In the genomic region with DNA sequence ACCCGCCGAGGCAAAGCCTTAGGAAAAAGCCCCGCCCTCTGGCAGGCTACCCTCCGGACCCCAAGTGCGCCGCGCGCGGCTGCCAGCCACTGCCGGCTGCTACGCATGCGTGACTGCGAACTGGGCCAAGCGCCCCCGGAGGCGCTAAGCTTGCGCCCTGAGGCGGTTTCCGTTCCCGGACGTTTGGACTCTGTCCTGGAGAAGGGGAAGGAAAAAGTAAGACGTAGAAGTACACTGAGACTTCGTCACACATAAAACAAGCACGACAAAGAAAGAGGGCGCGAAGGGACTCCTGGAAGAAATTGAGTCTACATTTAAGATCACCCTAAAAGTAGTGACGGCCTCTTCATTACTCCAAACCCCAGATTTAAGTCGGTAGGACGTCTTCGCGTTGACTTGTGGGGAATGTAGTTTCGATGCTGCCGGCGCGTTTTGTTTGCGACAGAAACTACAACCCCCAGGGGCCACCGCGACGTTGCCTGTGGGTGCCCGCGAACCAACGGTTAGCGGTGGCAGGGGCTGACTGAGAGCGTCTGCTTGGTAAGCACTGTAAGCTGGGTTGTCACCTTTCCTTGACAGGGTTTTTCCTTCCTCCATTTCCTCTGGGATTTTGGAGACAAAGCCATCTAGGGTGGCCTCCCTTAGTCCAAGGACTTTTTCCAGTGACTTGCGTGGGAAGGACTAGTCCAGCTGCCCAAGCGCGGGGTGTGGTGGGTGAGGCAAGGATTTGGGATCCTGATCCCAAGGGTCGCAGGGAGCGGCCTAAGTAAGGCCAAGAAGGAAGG, we compare ENCODE assay signal across 8 cellular contexts. TPM values are rescaled to one million over a fixed set of nuclear protein-coding genes. Genes with fewer than 3 reads are reported as not detected.
DNase-seq lines count a peak whose midpoint lies in the region; FAIRE-seq and TF ChIP-seq lines count a peak whose summit lies in the region.

Gene CEP57L1 (plus strand): TSS at position 472 of the 785 bp plus-strand sequence. CDS start 49,715 bp downstream, outside the sequence.

- DNase-seq in GM04504 (ENCODE audit: low read depth) (peak; percentile 94), HEK293T (ENCODE audit: extremely low spot score) (peak; percentile 92), MV-4-11 (lab: John Stamatoyannopoulos, UW) (peak; percentile 93), SK-N-MC (ENCODE audit: low read depth, low spot score) (peak; percentile 89), frontal cortex (ENCODE audit: low spot score in 2 of 2) (peak; percentile 75 to 83), neuronal stem cell (ENCODE audit: low spot score) (peak; percentile 92)
- peak; percentile 97 for DNase-seq in activated naive CD4-positive, alpha-beta T cell treated with anti-CD3 and anti-CD28 coated beads, Interleukin-2, amount 10 ng/mL, durations not matched to agents 7 days and 5 days

- H3K27ac ChIP-seq in SK-N-MC: peak within 1 kb of the TSS; percentile 94
- H3K27ac ChIP-seq in neuronal stem cell (replicated peaks; ENCODE audit: low read length): peak within 1 kb of the TSS; percentile 98

- peaks cover 59% of the 10 kb centered on the region for H3K4me1 Mint-ChIP-seq in activated naive CD4-positive, alpha-beta T cell treated with anti-CD3 and anti-CD28 coated beads, Interleukin-2, amount 10 ng/mL, durations not matched to agents 7 days and 5 days

- no peaks in the 10 kb centered on the region for H3K9me3 Mint-ChIP-seq in activated naive CD4-positive, alpha-beta T cell treated with anti-CD3 and anti-CD28 coated beads, Interleukin-2, amount 10 ng/mL, durations not matched to agents 7 days and 5 days

- no peak within 1 kb of the TSS for H3K4ac ChIP-seq in neuronal stem cell (ENCODE audit: low read length)

- no peak within 1 kb of the TSS for H4K91ac ChIP-seq in neuronal stem cell (ENCODE audit: low read depth, low read length, poor library complexity)

- POLR2A ChIA-PET in HEK293T (lab: Yijun Ruan, JAX): interaction anchor here (0.7 to 2.4 kb wide), 13 partner anchors 9 to 537 kb away, joined by 3 to 11 read pairs (median 6); partner anchors contain the start of genes CD164 and FOXO3

- peak within 1 kb of the TSS; percentile 99 for H3K27ac Mint-ChIP-seq in activated naive CD4-positive, alpha-beta T cell treated with anti-CD3 and anti-CD28 coated beads, Interleukin-2, amount 10 ng/mL, durations not matched to agents 7 days and 5 days

- peak within 1 kb of the TSS; percentile 92 for H3K4me3 Mint-ChIP-seq in activated naive CD4-positive, alpha-beta T cell treated with anti-CD3 and anti-CD28 coated beads, Interleukin-2, amount 10 ng/mL, durations not matched to agents 7 days and 5 days

- H3K9ac ChIP-seq in SK-N-MC (ENCODE audit: insufficient read length): peak within 1 kb of the TSS; percentile 86
- H3K9ac ChIP-seq in neuronal stem cell (ENCODE audit: low read depth, low read length, poor library complexity): peak within 1 kb of the TSS; percentile 82

- peak within 1 kb of the TSS; percentile 96 for H3K4me3 ChIP-seq in SK-N-MC
- peak within 1 kb of the TSS; percentile 59 to 91 for H3K4me3 ChIP-seq in neuronal stem cell (ENCODE audit: low read length in 2 of 2)

- H3K14ac ChIP-seq in neuronal stem cell (ENCODE audit: low read length): peak within 1 kb of the TSS; percentile 86

- WGBS in neuronal stem cell (ENCODE audit: extremely low coverage in 2 of 2, insufficient read length in 2 of 2, insufficient replicate concordance in 1 of 2), 2 donors: no CpG with 5 or more reads among the region's 49 CpGs

- H3K9me3 ChIP-seq in SK-N-MC (ENCODE audit: low read depth, low read length): no peaks in the 10 kb centered on the region
- H3K9me3 ChIP-seq in neuronal stem cell (replicated peaks in 1 of 2; ENCODE audit: control insufficient read depth in 2 of 2, insufficient read depth in 1 of 2, low read depth in 1 of 2, low read length in 2 of 2): no peaks in the 10 kb centered on the region

- H4K8ac ChIP-seq in neuronal stem cell (ENCODE audit: low read depth, low read length): no peak within 1 kb of the TSS

- no peak within 1 kb of the TSS for H2BK12ac ChIP-seq in neuronal stem cell (ENCODE audit: low read length)

- FAIRE-seq in frontal cortex (lab: Jason Lieb, UNC): no peak

- peak within 1 kb of the TSS; percentile 94 for H3K23ac ChIP-seq in neuronal stem cell (ENCODE audit: low read depth, low read length, poor library complexity)

- CTCF ChIA-PET in HEK293T (lab: Yijun Ruan, JAX): interaction anchor here (1.2 kb wide), 1 partner anchor 13 kb away, joined by 5 read pairs; no protein-coding TSS in a partner anchor
- CTCF ChIA-PET in activated naive CD4-positive, alpha-beta T cell treated with anti-CD3 and anti-CD28 coated beads, Interleukin-2, amount 10 ng/mL, durations not matched to agents 7 days and 5 days (lab: Charles Lee): interaction anchor here (0.6 to 1.0 kb wide), 3 partner anchors 24 to 379 kb away, joined by 3 to 4 read pairs (median 3); no protein-coding TSS in a partner anchor

- H2AK5ac ChIP-seq in neuronal stem cell (ENCODE audit: low read depth, low read length): no peak within 1 kb of the TSS

- peak within 1 kb of the TSS; percentile 97 for H3K18ac ChIP-seq in neuronal stem cell (ENCODE audit: low read length)

- peaks cover 5% of the 10 kb centered on the region for H3K27me3 Mint-ChIP-seq in activated naive CD4-positive, alpha-beta T cell treated with anti-CD3 and anti-CD28 coated beads, Interleukin-2, amount 10 ng/mL, durations not matched to agents 7 days and 5 days

- peaks cover 19% of the 10 kb centered on the region for H3K36me3 Mint-ChIP-seq in activated naive CD4-positive, alpha-beta T cell treated with anti-CD3 and anti-CD28 coated beads, Interleukin-2, amount 10 ng/mL, durations not matched to agents 7 days and 5 days

- peak within 1 kb of the TSS; percentile 85 for H2AFZ ChIP-seq in neuronal stem cell (ENCODE audit: low read length)

- H3K4me1 ChIP-seq in neuronal stem cell (ENCODE audit: control insufficient read depth in 2 of 2, insufficient read depth in 1 of 2, low read depth in 1 of 2, low read length in 2 of 2): peaks cover 0 to 2% of the 10 kb centered on the region in 2 donors

- peaks cover 3% of the 10 kb centered on the region for H3K79me1 ChIP-seq in neuronal stem cell (ENCODE audit: low read depth, low read length)

- H3K36me3 ChIP-seq in SK-N-MC (ENCODE audit: insufficient read depth, low read length) (peaks cover 5% of the 10 kb centered on the region), neuronal stem cell (replicated peaks in 1 of 2; ENCODE audit: control insufficient read depth in 2 of 2, insufficient read depth in 2 of 2, low read length in 2 of 2) (peaks cover 0 to 13% of the 10 kb centered on the region in 2 donors)

- peak within 1 kb of the TSS; percentile 80 for H3K4me2 ChIP-seq in neuronal stem cell (ENCODE audit: insufficient read depth, low read length, poor library complexity, severe bottlenecking)

- peak within 1 kb of the TSS; percentile 95 for H2BK5ac ChIP-seq in neuronal stem cell (ENCODE audit: low read length)

- no peak for TF ChIP-seq CTCF in subcutaneous adipose tissue (IDR thresholded peaks at IDR 0.05; ENCODE audit: low read depth)

- H2BK15ac ChIP-seq in neuronal stem cell (ENCODE audit: low read length): no peak within 1 kb of the TSS

- no peak within 1 kb of the TSS for H2BK120ac ChIP-seq in neuronal stem cell (ENCODE audit: low read depth, low read length)

- H3K27me3 ChIP-seq in neuronal stem cell (ENCODE audit: control insufficient read depth in 3 of 3, insufficient read depth in 3 of 3, low read depth in 1 of 3, low read length in 3 of 3): no peaks in the 10 kb centered on the region

TF ChIP-seq in HEK293T, 16 proteins besides CTCF, POLR2A, EP300 and RAD21:
- TF ChIP-seq L3MBTL2 (conservative IDR thresholded peaks at IDR 0.05): peak; percentile 63
- no peak for TF ChIP-seq HDGF (IDR thresholded peaks at IDR 0.05; ENCODE audit: borderline replicate concordance)

RNA-seq across cellular contexts. Expression of gene CEP57L1, which starts in this region (rescaled TPM):
- total RNA-seq in frontal cortex (97.4 TPM), subcutaneous adipose tissue (10 to 100 TPM; 20.4 to 30.1 (median 26.1) TPM)
- polyA plus RNA-seq in neuronal stem cell (2013, experiment 1 of 2): 26.2 TPM
- polyA plus RNA-seq in neuronal stem cell (2013, experiment 2 of 2): 28.5 TPM

Comparison
In these comparisons a context has a peak if more than half of its experiments do, and no peak if none do; other contexts are left out.
1. Peak in every context shown above with its lines: DNase-seq, H3K4me3 ChIP-seq and H3K27ac ChIP-seq.